Comparison of ENCODE assay signal across 11 cellular contexts in genomic region chr13:44174769-44175425, GRCh38.
A peak's percentile ranks its signal among the peaks of the same experiment; 100 is the strongest.
DNase-seq lines count a peak whose midpoint lies in the region; ATAC-seq and TF ChIP-seq lines count a peak whose summit lies in the region.
"Had no signal": no experiment of that assay in that cellular context is flagged by ENCODE, and none has a peak within 500 bp of the region (broad histone marks: within the 10 kb centered on the region; RNA-seq: fewer than 3 reads in every experiment).

No MANE protein-coding gene starts in this region.

- TF ChIP-seq CTCF in heart right ventricle (IDR thresholded peaks at IDR 0.05) (no peak), uterus (IDR thresholded peaks at IDR 0.05) (no peak)
- TF ChIP-seq CTCF in activated CD8-positive, alpha-beta T cell treated with anti-CD3 and anti-CD28 coated beads for 36 hours (IDR thresholded peaks at IDR 0.05) = no peak

- no peaks in the 10 kb centered on the region for H3K27me3 ChIP-seq in adipocyte (replicated peaks; ENCODE audit: control insufficient read depth, insufficient read depth, low read length)
- no peaks in the 10 kb centered on the region for H3K27me3 ChIP-seq in heart right ventricle
- no peaks in the 10 kb centered on the region for H3K27me3 ChIP-seq in stomach smooth muscle (ENCODE audit: control insufficient read depth in 1 of 2, insufficient read depth in 2 of 2, low read length in 2 of 2)
- no peaks in the 10 kb centered on the region for H3K27me3 ChIP-seq in uterus

- POLR2A ChIA-PET in activated CD8-positive, alpha-beta T cell treated with anti-CD3 and anti-CD28 coated beads for 36 hours (lab: Charles Lee) = no interaction called here

- H3K36me3 Mint-ChIP-seq in activated CD8-positive, alpha-beta T cell treated with anti-CD3 and anti-CD28 coated beads for 36 hours (ENCODE audit: low read depth) = no peaks in the 10 kb centered on the region

- 24 to 35% methylated on average over 3 of the region's 3 CpGs for WGBS in heart right ventricle, 2 donors

- no peaks in the 10 kb centered on the region for H3K9me3 Mint-ChIP-seq in activated CD8-positive, alpha-beta T cell treated with anti-CD3 and anti-CD28 coated beads for 36 hours

- no peak for TF ChIP-seq POLR2A in uterus (IDR thresholded peaks at IDR 0.05)

- H3K9me3 ChIP-seq in adipocyte (ENCODE audit: control insufficient read depth, low read length) (no peaks in the 10 kb centered on the region), heart right ventricle (peaks cover 0 to 6% (median 0%) of the 10 kb centered on the region in 11 donors), stomach smooth muscle (ENCODE audit: control insufficient read depth in 2 of 2, low read length in 2 of 2) (no peaks in the 10 kb centered on the region), uterus (no peaks in the 10 kb centered on the region)

- H3K27ac ChIP-seq in heart right ventricle (peak overlapping the region in 8 of 10 donors; percentile 15 to 57 (median 46)), stomach smooth muscle (ENCODE audit: low read length) (peak overlapping the region; percentile 46), uterus (peak overlapping the region in 1 of 2 donors; percentile 30)

- H3K4me3 ChIP-seq in adipocyte (ENCODE audit: low read length) = no peak overlapping the region
- no peak overlapping the region for H3K4me3 ChIP-seq in heart right ventricle
- peak overlapping the region in 1 of 2 donors; percentile 3 for H3K4me3 ChIP-seq in stomach smooth muscle (ENCODE audit: low read length in 2 of 2)
- H3K4me3 ChIP-seq in uterus = no peak overlapping the region

- H3K36me3 ChIP-seq in adipocyte (ENCODE audit: control insufficient read depth, insufficient read depth, low read length, severe bottlenecking) (no peaks in the 10 kb centered on the region), heart right ventricle (no peaks in the 10 kb centered on the region), stomach smooth muscle (ENCODE audit: control insufficient read depth in 2 of 2, insufficient read depth in 2 of 2, low read length in 2 of 2) (no peaks in the 10 kb centered on the region), uterus (no peaks in the 10 kb centered on the region)

- DNase-seq in NOMO-1 treated with DMSO at 0.1 percent for 48 hours (lab: John Stamatoyannopoulos, UW; ENCODE audit: unreplicated experiment) (peak; percentile 22), NOMO-1 treated with dmso at 0.1 percent for 144 hours (lab: John Stamatoyannopoulos, UW; ENCODE audit: unreplicated experiment) (no peak), adipocyte (ENCODE audit: low read depth) (peak; percentile 54), heart right ventricle (no peak), uterus (no peak), NCI-H345 treated with DMSO at 0.1 percent for 48 hours (lab: John Stamatoyannopoulos, UW; ENCODE audit: unreplicated experiment) (no peak)
- no peak for DNase-seq in activated CD8-positive, alpha-beta T cell treated with anti-CD3 and anti-CD28 coated beads for 36 hours
- DNase-seq: activated CD8-positive, alpha-beta T cell treated with anti-CD3 and anti-CD28 coated beads, Interleukin-2, amount 10 ng/mL, durations not matched to agents 7 days and 5 days; central memory CD4-positive, alpha-beta T cell; immature natural killer cell had no signal

- H3K4me1 ChIP-seq in adipocyte (ENCODE audit: control insufficient read depth, insufficient read depth, low read length) (peaks cover 20% of the 10 kb centered on the region), heart right ventricle (peaks cover 0 to 23% (median 10%) of the 10 kb centered on the region in 9 donors), stomach smooth muscle (ENCODE audit: control insufficient read depth, insufficient read depth, low read length) (peaks cover 15% of the 10 kb centered on the region), uterus (peaks cover 0 to 11% of the 10 kb centered on the region in 2 donors)

- peak; percentile 41 to 78 (median 57) for ATAC-seq in heart right ventricle
- no peak for ATAC-seq in activated CD8-positive, alpha-beta T cell treated with anti-CD3 and anti-CD28 coated beads for 36 hours
- ATAC-seq: activated CD8-positive, alpha-beta T cell treated with anti-CD3 and anti-CD28 coated beads, Interleukin-2, amount 10 ng/mL, durations not matched to agents 7 days and 5 days had no signal

- H3K4me3 Mint-ChIP-seq in activated CD8-positive, alpha-beta T cell treated with anti-CD3 and anti-CD28 coated beads for 36 hours = no peak overlapping the region
- H3K4me3 Mint-ChIP-seq: activated CD8-positive, alpha-beta T cell treated with anti-CD3 and anti-CD28 coated beads, Interleukin-2, amount 10 ng/mL, durations not matched to agents 7 days and 5 days; immature natural killer cell had no signal

- H3K4me1 Mint-ChIP-seq in activated CD8-positive, alpha-beta T cell treated with anti-CD3 and anti-CD28 coated beads for 36 hours (ENCODE audit: low read depth) = no peaks in the 10 kb centered on the region
- H3K4me1 Mint-ChIP-seq: immature natural killer cell had no signal

- H3K27me3 Mint-ChIP-seq in activated CD8-positive, alpha-beta T cell treated with anti-CD3 and anti-CD28 coated beads for 36 hours = no peaks in the 10 kb centered on the region

- CTCF ChIA-PET in activated CD8-positive, alpha-beta T cell treated with anti-CD3 and anti-CD28 coated beads for 36 hours (lab: Charles Lee) = no interaction called here

- H3K27ac Mint-ChIP-seq in activated CD8-positive, alpha-beta T cell treated with anti-CD3 and anti-CD28 coated beads for 36 hours = no peak overlapping the region
- H3K27ac Mint-ChIP-seq: activated CD8-positive, alpha-beta T cell treated with anti-CD3 and anti-CD28 coated beads, Interleukin-2, amount 10 ng/mL, durations not matched to agents 7 days and 5 days; immature natural killer cell had no signal

- H3K9ac ChIP-seq in adipocyte (ENCODE audit: low read length) (peak overlapping the region; percentile 5), stomach smooth muscle (ENCODE audit: low read length in 2 of 2) (no peak overlapping the region)

- intact Hi-C loops in heart right ventricle (cut with DNase I) = no loop called here
- intact Hi-C loops in uterus (cut with DNase I; ENCODE audit: low total_unique reads) = no loop called here
- intact Hi-C loops in activated CD8-positive, alpha-beta T cell treated with anti-CD3 and anti-CD28 coated beads for 36 hours (cut with micrococcal nuclease) = no loop called here

Comparison
In these comparisons a context has a peak if more than half of its experiments do, and no peak if none do; other contexts are left out.
1. DNase-seq: peak in NOMO-1 treated with DMSO at 0.1 percent for 48 hours (single experiment) and adipocyte (single experiment); none in NOMO-1 treated with dmso at 0.1 percent for 144 hours (single experiment), heart right ventricle (0 of 2), uterus (0 of 2), NCI-H345 treated with DMSO at 0.1 percent for 48 hours (single experiment) and activated CD8-positive, alpha-beta T cell treated with anti-CD3 and anti-CD28 coated beads for 36 hours (single experiment).